In genomic region chr11:67604815-67605214, GRCh38 we compare ENCODE assay signal across 26 cellular contexts. TPM values are rescaled to one million over a fixed set of nuclear protein-coding genes. Genes with fewer than 3 reads are reported as not detected.
A peak's percentile ranks its signal among the peaks of the same experiment; 100 is the strongest.
DNase-seq lines count a peak whose midpoint lies in the region; ATAC-seq and TF ChIP-seq lines count a peak whose summit lies in the region.
"Had no signal": no experiment of that assay in that cellular context is flagged by ENCODE, and none has a peak within 500 bp of the region (broad histone marks: within the 10 kb centered on the region; RNA-seq: fewer than 3 reads in every experiment).

No MANE protein-coding gene starts in this region.

- H3K4me1 ChIP-seq in lower lobe of right lung = peaks cover 19% of the 10 kb centered on the region
- peaks cover 21% of the 10 kb centered on the region for H3K4me1 ChIP-seq in CD8-positive, alpha-beta T cell (ENCODE audit: insufficient read depth, low read length)

- no peak overlapping the region for H3K4me3 ChIP-seq in WERI-Rb-1 (ENCODE audit: low read depth, low read length)
- H3K4me3 ChIP-seq in lower lobe of right lung = no peak overlapping the region
- no peak overlapping the region for H3K4me3 ChIP-seq in CD8-positive, alpha-beta T cell (ENCODE audit: low read depth, low read length)
- H3K4me3 ChIP-seq: BLaER1 treated with 17β-estradiol and CSF1 and Interleukin-3, amounts not matched to agents 10 nM and 100 nM; prostate gland; stomach had no signal

- H3K9me3 Mint-ChIP-seq in activated naive CD4-positive, alpha-beta T cell treated with anti-CD3 and anti-CD28 coated beads for 36 hours = no peaks in the 10 kb centered on the region
- no peaks in the 10 kb centered on the region for H3K9me3 Mint-ChIP-seq in type B pancreatic cell
- H3K9me3 Mint-ChIP-seq in CD8-positive, alpha-beta T cell = no peaks in the 10 kb centered on the region

- CTCF ChIA-PET in activated naive CD4-positive, alpha-beta T cell treated with anti-CD3 and anti-CD28 coated beads for 36 hours (lab: Charles Lee) = no interaction called here
- CTCF ChIA-PET in CD8-positive, alpha-beta T cell (lab: Charles Lee) = interaction anchor here (2.4 kb wide), 1 partner anchor 9 kb away, joined by 9 read pairs; no protein-coding TSS in a partner anchor

- peaks cover 20% of the 10 kb centered on the region for H3K4me1 Mint-ChIP-seq in activated naive CD4-positive, alpha-beta T cell treated with anti-CD3 and anti-CD28 coated beads for 36 hours (ENCODE audit: low read depth)
- H3K4me1 Mint-ChIP-seq in type B pancreatic cell (ENCODE audit: unreplicated experiment) = peaks cover 10% of the 10 kb centered on the region
- H3K4me1 Mint-ChIP-seq in CD8-positive, alpha-beta T cell (ENCODE audit: low read depth) = peaks cover 23% of the 10 kb centered on the region

- H3K36me3 Mint-ChIP-seq in activated naive CD4-positive, alpha-beta T cell treated with anti-CD3 and anti-CD28 coated beads for 36 hours (ENCODE audit: low read depth) = peaks cover 13% of the 10 kb centered on the region
- no peaks in the 10 kb centered on the region for H3K36me3 Mint-ChIP-seq in type B pancreatic cell
- peaks cover 16% of the 10 kb centered on the region for H3K36me3 Mint-ChIP-seq in CD8-positive, alpha-beta T cell

- POLR2A ChIA-PET in CD8-positive, alpha-beta T cell (lab: Charles Lee) = no interaction called here

- no peak for ATAC-seq in lower lobe of right lung
- no peak for ATAC-seq in HG03378 (IDR thresholded peaks at IDR 0.05; ENCODE audit: unreplicated experiment)
- no peak for ATAC-seq in CD8-positive, alpha-beta T cell
- ATAC-seq: HCT116 had no signal

- H3K27me3 ChIP-seq in WERI-Rb-1 (ENCODE audit: insufficient read depth, low read depth, severe bottlenecking) (no peaks in the 10 kb centered on the region), lower lobe of right lung (ENCODE audit: low read depth) (no peaks in the 10 kb centered on the region)
- no peaks in the 10 kb centered on the region for H3K27me3 ChIP-seq in CD8-positive, alpha-beta T cell (ENCODE audit: insufficient read depth, low read length)
- H3K27me3 ChIP-seq: stomach had no signal

- DNase-seq in activated naive CD4-positive, alpha-beta T cell treated with anti-CD3 and anti-CD28 coated beads for 36 hours = no peak
- DNase-seq in activated naive CD4-positive, alpha-beta T cell treated with anti-CD3 and anti-CD28 coated beads, Interleukin-2, amount 50 U/mL, for 16 hours = no peak
- DNase-seq in WERI-Rb-1 (no peak), lower lobe of right lung (no peak), type B pancreatic cell (ENCODE audit: extremely low spot score, unreplicated experiment) (no peak)
- DNase-seq in CD8-positive, alpha-beta T cell = no peak
- no peak for DNase-seq in stimulated activated CD4-positive, alpha-beta T cell treated with anti-CD3 and anti-CD28 coated beads, Interleukin-4, amount 100 ng/mL, for 1 hour
- DNase-seq: activated CD4-positive, alpha-beta T cell treated with anti-CD3 and anti-CD28 coated beads for 48 hours; activated CD8-positive, alpha-beta memory T cell treated with anti-CD3 and anti-CD28 coated beads, Interleukin-2, amount 50 U/mL, for 4 hours; activated gamma-delta T cell; DMS53; mammary epithelial cell; NCI-H1930; NCI-H226; SK-N-SH; small intestine; stimulated activated CD4-positive, alpha-beta T cell treated with anti-CD3 and anti-CD28 coated beads, Interleukin-2, amount 100 ng/mL, for 48 hours; stomach had no signal

- peak overlapping the region; percentile 34 for H3K4me3 Mint-ChIP-seq in activated naive CD4-positive, alpha-beta T cell treated with anti-CD3 and anti-CD28 coated beads for 36 hours
- H3K4me3 Mint-ChIP-seq in type B pancreatic cell = peak overlapping the region; percentile 42
- no peak overlapping the region for H3K4me3 Mint-ChIP-seq in CD8-positive, alpha-beta T cell

- TF ChIP-seq CTCF in WERI-Rb-1 (IDR thresholded peaks at IDR 0.05; ENCODE audit: low read depth, low read length) = no peak
- TF ChIP-seq CTCF in lower lobe of right lung (IDR thresholded peaks at IDR 0.05) = no peak
- no peak for TF ChIP-seq CTCF in type B pancreatic cell (conservative IDR thresholded peaks at IDR 0.05)
- no peak for TF ChIP-seq CTCF in CD8-positive, alpha-beta T cell (IDR thresholded peaks at IDR 0.05)

- intact Hi-C loops in activated naive CD4-positive, alpha-beta T cell treated with anti-CD3 and anti-CD28 coated beads for 36 hours (cut with micrococcal nuclease) = loop anchor here (5.0 kb wide), 1 partner anchor 203 kb away; the partner anchor contains the start of genes PPP1CA and TBC1D10C
- intact Hi-C loops in lower lobe of right lung (cut with DNase I) = no loop called here
- intact Hi-C loops in CD8-positive, alpha-beta T cell (cut with DNase I, micrococcal nuclease) = loop anchor here (5.0 to 10.0 kb wide), 4 partner anchors 33 to 253 kb away; partner anchors contain the start of genes POLD4 (in 1 of the 2), PPP1CA (in 1 of the 2), RAD9A (in 1 of the 2) and TBC1D10C (in 1 of the 2)

- H3K36me3 ChIP-seq in WERI-Rb-1 (peaks cover 17% of the 10 kb centered on the region), lower lobe of right lung (peaks cover 14% of the 10 kb centered on the region)
- H3K36me3 ChIP-seq in CD8-positive, alpha-beta T cell (ENCODE audit: insufficient read depth, low read length) = peaks cover 14% of the 10 kb centered on the region

- peaks cover 20% of the 10 kb centered on the region for H3K27me3 Mint-ChIP-seq in activated naive CD4-positive, alpha-beta T cell treated with anti-CD3 and anti-CD28 coated beads for 36 hours (ENCODE audit: low read depth)
- H3K27me3 Mint-ChIP-seq in type B pancreatic cell = peaks cover 13% of the 10 kb centered on the region
- peaks cover 20% of the 10 kb centered on the region for H3K27me3 Mint-ChIP-seq in CD8-positive, alpha-beta T cell (ENCODE audit: low read depth)

- H3K27ac ChIP-seq in WERI-Rb-1 = peak overlapping the region; percentile 92
- H3K27ac ChIP-seq in lower lobe of right lung = peak overlapping the region; percentile 91
- no peak overlapping the region for H3K27ac ChIP-seq in CD8-positive, alpha-beta T cell (ENCODE audit: low read depth, low read length)
- H3K27ac ChIP-seq: BLaER1 treated with 17β-estradiol and CSF1 and Interleukin-3, amounts not matched to agents 10 nM and 100 nM; HL-60; prostate gland had no signal

- no peak overlapping the region for H3K27ac Mint-ChIP-seq in activated naive CD4-positive, alpha-beta T cell treated with anti-CD3 and anti-CD28 coated beads for 36 hours
- H3K27ac Mint-ChIP-seq in type B pancreatic cell = no peak overlapping the region
- H3K27ac Mint-ChIP-seq in CD8-positive, alpha-beta T cell = no peak overlapping the region

- H3K9me3 ChIP-seq in WERI-Rb-1 (ENCODE audit: severe bottlenecking) (peaks cover 5% of the 10 kb centered on the region), lower lobe of right lung (no peaks in the 10 kb centered on the region)
- no peaks in the 10 kb centered on the region for H3K9me3 ChIP-seq in CD8-positive, alpha-beta T cell (ENCODE audit: low read length)
- H3K9me3 ChIP-seq: BLaER1 treated with 17β-estradiol and CSF1 and Interleukin-3, amounts not matched to agents 10 nM and 100 nM; prostate gland; SK-N-SH; stomach had no signal

RNA-seq across cellular contexts. Expression of gene NDUFV1, which starts 1.9 kb away (rescaled TPM):
- total RNA-seq in activated naive CD4-positive, alpha-beta T cell treated with anti-CD3 and anti-CD28 coated beads for 36 hours = 100 to 1,000 TPM; 347 to 356 TPM
- total RNA-seq in lower lobe of right lung = 143 TPM
- 220 and 226 TPM in 2 replicates for total RNA-seq in type B pancreatic cell (ENCODE audit: low replicate concordance)
- total RNA-seq in CD8-positive, alpha-beta T cell = 100 to 1,000 TPM; 220 to 237 TPM

RNA-seq across cellular contexts. Expression of gene GSTP1, which starts 21.2 kb away (rescaled TPM):
- 100 to 1,000 TPM; 398 to 403 TPM for total RNA-seq in activated naive CD4-positive, alpha-beta T cell treated with anti-CD3 and anti-CD28 coated beads for 36 hours
- total RNA-seq in lower lobe of right lung (677 TPM), type B pancreatic cell (ENCODE audit: low replicate concordance) (1,009 and 1,011 TPM in 2 replicates)
- 10 to 100 TPM; 56.8 to 56.9 TPM for total RNA-seq in CD8-positive, alpha-beta T cell

RNA-seq across cellular contexts. Expression of gene NUDT8, which starts 24.9 kb away (rescaled TPM):
- 10 to 100 TPM; 29.7 to 30.4 TPM for total RNA-seq in activated naive CD4-positive, alpha-beta T cell treated with anti-CD3 and anti-CD28 coated beads for 36 hours
- total RNA-seq in lower lobe of right lung (8.8 TPM), type B pancreatic cell (ENCODE audit: low replicate concordance) (10.3 and 16.0 TPM in 2 replicates)
- 1 to 10 TPM; 1.0 to 2.0 TPM for total RNA-seq in CD8-positive, alpha-beta T cell

RNA-seq across cellular contexts. Expression of gene TBX10, which starts 34.7 kb away (rescaled TPM):
- total RNA-seq in activated naive CD4-positive, alpha-beta T cell treated with anti-CD3 and anti-CD28 coated beads for 36 hours = not detected
- total RNA-seq in lower lobe of right lung (not detected), type B pancreatic cell (ENCODE audit: low replicate concordance) (not detected in 2 replicates)
- not detected for total RNA-seq in CD8-positive, alpha-beta T cell
- total RNA-seq: astrocyte, mammary epithelial cell, myocyte, prostate gland, stomach, ureter had no signal

RNA-seq across cellular contexts. Expression of gene ACY3, which starts 45.7 kb away (rescaled TPM):
- not detected for total RNA-seq in activated naive CD4-positive, alpha-beta T cell treated with anti-CD3 and anti-CD28 coated beads for 36 hours
- total RNA-seq in lower lobe of right lung (not detected), type B pancreatic cell (ENCODE audit: low replicate concordance) (2.2 and 5.8 TPM in 2 replicates)
- total RNA-seq in CD8-positive, alpha-beta T cell = not detected
- total RNA-seq: astrocyte had no signal

Comparison
In these comparisons a context has a peak if more than half of its experiments do, and no peak if none do; other contexts are left out.
1. RNA of gene GSTP1, which starts 21.2 kb away (total RNA-seq): 1,009 to 1,011 TPM in type B pancreatic cell, 677 TPM in lower lobe of right lung (single experiment) and 398 to 403 TPM in activated naive CD4-positive, alpha-beta T cell treated with anti-CD3 and anti-CD28 coated beads for 36 hours; 56.8 to 56.9 TPM in CD8-positive, alpha-beta T cell; every median in the first group is over 4 times any median in the second.